In genomic region chr5:179793470-179794139, GRCh38 we compare ENCODE assay signal across 9 cellular contexts. TPM values are rescaled to one million over a fixed set of nuclear protein-coding genes. Genes with fewer than 3 reads are reported as not detected.
DNase-seq lines count a peak whose midpoint lies in the region; FAIRE-seq and TF ChIP-seq lines count a peak whose summit lies in the region.
"Had no signal": no experiment of that assay in that cellular context is flagged by ENCODE, and none has a peak within 500 bp of the region (broad histone marks: within the 10 kb centered on the region; RNA-seq: fewer than 3 reads in every experiment).

Gene LTC4S, plus strand, starts transcription at chr5:179793986. Its CDS starts 95 bp downstream, at chr5:179794081.

- peak within 1 kb of the TSS; percentile 61 for H3K4ac ChIP-seq in H1 (replicated peaks; ENCODE audit: insufficient read length, low read depth, low read length)

- peak within 1 kb of the TSS; percentile 11 for H4K8ac ChIP-seq in H1 (ENCODE audit: extremely low read depth, insufficient read depth, low read length)

- H4K20me1 ChIP-seq in H1 (replicated peaks in 1 of 2; ENCODE audit: control insufficient read depth in 1 of 2, insufficient read depth in 2 of 2, low read length in 2 of 2): peaks cover 4 to 9% of the 10 kb centered on the region in 2 experiments

- 0 out of 3 replicates have a peak, but pooled peaks of 1 of the 2 experiments have one; percentile 24 for TF ChIP-seq POLR2A in H1 (IDR thresholded peaks at IDR 0.05; ENCODE audit: control extremely low read depth in 1 of 2, low read depth in 2 of 2, low read length in 2 of 2)

- no peak for FAIRE-seq in H1 (lab: Jason Lieb, UNC)
- FAIRE-seq: A549 had no signal

- no peak for TF ChIP-seq CTCF in H1 (IDR thresholded peaks at IDR 0.05; ENCODE audit: control extremely low read depth in 1 of 3, insufficient read depth in 1 of 3, low read depth in 1 of 3, low read length in 3 of 3)

- peaks cover 0 to 13% (median 9%) of the 10 kb centered on the region in 4 experiments; a peak in 5 of 7 replicates for H3K4me1 ChIP-seq in H1 (replicated peaks in 1 of 4; ENCODE audit: control insufficient read depth in 3 of 4, insufficient read depth in 4 of 4, low read length in 3 of 4)

- no peak within 1 kb of the TSS for H3K27ac ChIP-seq in H1 (ENCODE audit: low read depth, low read length)

- no peak within 1 kb of the TSS for H3K23ac ChIP-seq in H1 (ENCODE audit: insufficient read length)

- H2BK120ac ChIP-seq in H1 (replicated peaks; ENCODE audit: low read depth, low read length): no peak within 1 kb of the TSS

- H2BK5ac ChIP-seq in H1 (ENCODE audit: low read depth, low read length): peak within 1 kb of the TSS; percentile 46; the same call in 1 of the 2 replicates

- H4K91ac ChIP-seq in H1 (replicated peaks; ENCODE audit: insufficient read length, low read length): peak within 1 kb of the TSS; percentile 65

- H3K18ac ChIP-seq in H1 (ENCODE audit: extremely low read depth, low read length): peak within 1 kb of the TSS; percentile 19; the same call in 1 of the 2 replicates

- peak; percentile 17 for DNase-seq in NK-92 treated with Interleukin-12 subunit alpha and Interleukin-12 subunit beta, amount 100 ng/mL, for 24 hours (lab: John Stamatoyannopoulos, UW)
- no peak for DNase-seq in NK-92 (lab: John Stamatoyannopoulos, UW; ENCODE audit: unreplicated experiment)
- peak; percentile 48 for DNase-seq in activated CD4-positive, alpha-beta T cell treated with anti-CD3 and anti-CD28 coated beads for 48 hours
- no peak for DNase-seq in H1 (ENCODE audit: low read depth in 1 of 2, low spot score in 2 of 2)
- DNase-seq in mucosa of gallbladder (ENCODE audit: low spot score): peak; percentile 83
- DNase-seq in NCI-H524 (lab: John Stamatoyannopoulos, UW): no peak
- no peak for DNase-seq in NCI-H1105 (lab: John Stamatoyannopoulos, UW)
- no peak for DNase-seq in stimulated activated CD4-positive, alpha-beta T cell treated with anti-CD3 and anti-CD28 coated beads, Interleukin-12 subunit alpha, Interleukin-12 subunit beta, amount 100 ng/mL, for 4 hours

- TF ChIP-seq RAD21 in H1 (IDR thresholded peaks at IDR 0.05 in 1 of 2, conservative IDR thresholded peaks at IDR 0.05 in 1 of 2; ENCODE audit: low read depth in 2 of 2, low read length in 2 of 2): no peak

- H3K14ac ChIP-seq in H1 (ENCODE audit: insufficient read length): no peak within 1 kb of the TSS

- WGBS in H1 (ENCODE audit: extremely low coverage in 1 of 2, insufficient coverage in 1 of 2, insufficient read length in 1 of 2, insufficient replicate concordance in 2 of 2, low coverage in 1 of 2, low lambda C conversion rate in 2 of 2, missing lambda C conversion rate in 1 of 2), 2 experiments: 85% methylated on average over 18 of the region's 19 CpGs; no CpG with 5 or more reads in 1 of the 2 experiments

- peak within 1 kb of the TSS; percentile 55; the same call in 1 of the 2 replicates for H2BK12ac ChIP-seq in H1 (ENCODE audit: low read depth, low read length)

- H3K4me3 ChIP-seq in H1 (ENCODE audit: extremely low read depth in 1 of 4, insufficient read depth in 2 of 4, low read depth in 3 of 4, low read length in 4 of 4): peak within 1 kb of the TSS in 1 of 4 experiments; percentile 88; a peak in 1 of 8 replicates

- no peak within 1 kb of the TSS for H3K9ac ChIP-seq in H1 (replicated peaks in 1 of 4; ENCODE audit: extremely low read depth in 1 of 4, low read depth in 3 of 4, low read length in 3 of 4)

- no peak within 1 kb of the TSS for H4K5ac ChIP-seq in H1 (ENCODE audit: insufficient read length, low read depth, low read length)

- H3K36me3 ChIP-seq in H1 (ENCODE audit: control insufficient read depth in 2 of 4, insufficient read depth in 4 of 4, low read length in 3 of 4): peaks cover 6 to 13% (median 13%) of the 10 kb centered on the region in 4 experiments; a peak in 7 of 8 replicates

- no peaks in the 10 kb centered on the region for H3K79me2 ChIP-seq in H1 (ENCODE audit: control insufficient read depth in 1 of 2, insufficient read depth in 2 of 2, low read length in 2 of 2)

- peak within 1 kb of the TSS; percentile 32; the same call in 1 of the 2 replicates for H2BK20ac ChIP-seq in H1 (ENCODE audit: low read length)

- peaks cover 7% of the 10 kb centered on the region for H3K23me2 ChIP-seq in H1 (ENCODE audit: low read depth, low read length)

- no peak within 1 kb of the TSS for H2AFZ ChIP-seq in H1 (ENCODE audit: low read length)

- H3K56ac ChIP-seq in H1 (replicated peaks; ENCODE audit: insufficient read length, low read depth, low read length): no peak within 1 kb of the TSS

- H2AK5ac ChIP-seq in H1 (ENCODE audit: low read depth, low read length): peak within 1 kb of the TSS; percentile 28; the same call in 1 of the 2 replicates

- H2BK15ac ChIP-seq in H1 (ENCODE audit: low read length): peak within 1 kb of the TSS; percentile 89; the same call in 1 of the 2 replicates

- H3K9me3 ChIP-seq in H1 (ENCODE audit: insufficient read depth in 2 of 2, low read depth in 1 of 2, low read length in 1 of 2): no peaks in the 10 kb centered on the region
- H3K9me3 ChIP-seq: A549 had no signal

- H3K27me3 ChIP-seq in H1 (replicated peaks in 1 of 4; ENCODE audit: control insufficient read depth in 3 of 4, extremely low read depth in 1 of 4, insufficient read depth in 3 of 4, low read length in 3 of 4): peaks cover 0 to 2% (median 0%) of the 10 kb centered on the region in 4 experiments; a peak in 1 of 7 replicates

- POLR2A ChIA-PET in H1 (lab: Charles Lee; ENCODE audit: partially characterized antibody): interaction anchor here (0.8 to 16.9 kb wide), 4 partner anchors 10 to 23 kb away, joined by 4 to 207 read pairs (median 24); partner anchors contain the start of genes MGAT4B and SQSTM1

- H3K79me1 ChIP-seq in H1 (ENCODE audit: low read depth, low read length): no peaks in the 10 kb centered on the region

- no peak for TF ChIP-seq EP300 in H1 (IDR thresholded peaks at IDR 0.05; ENCODE audit: borderline replicate concordance in 1 of 2, low read depth in 2 of 2, low read length in 2 of 2)

- peak within 1 kb of the TSS in 1 of 2 experiments; percentile 60; a peak in 2 of 4 replicates for H3K4me2 ChIP-seq in H1 (ENCODE audit: insufficient read depth in 1 of 2, low read depth in 2 of 2, low read length in 2 of 2)

- CTCF ChIA-PET in H1 (lab: Charles Lee; ENCODE audit: partially characterized antibody): interaction anchor here (1.0 to 3.3 kb wide), 6 partner anchors 16 to 58 kb away, joined by 3 to 23 read pairs (median 6); no protein-coding TSS in a partner anchor

TF ChIP-seq in H1, 55 proteins besides CTCF, POLR2A, EP300 and RAD21:
- TF ChIP-seq CEBPB (IDR thresholded peaks at IDR 0.05; ENCODE audit: low read depth, low read length) (no peak), SRF (IDR thresholded peaks at IDR 0.05; ENCODE audit: low read depth, low read length) (no peak), RFX5 (IDR thresholded peaks at IDR 0.05; ENCODE audit: borderline replicate concordance, low read depth, low read length) (no peak), GABPA (IDR thresholded peaks at IDR 0.05; ENCODE audit: borderline replicate concordance, insufficient read depth, low read length) (no peak), SAP30 (IDR thresholded peaks at IDR 0.05; ENCODE audit: insufficient read depth, insufficient replicate concordance, low read length) (no peak), ZNF274 (IDR thresholded peaks at IDR 0.05; ENCODE audit: borderline replicate concordance, extremely low read depth, low read length) (no peak), CTBP2 (IDR thresholded peaks at IDR 0.05; ENCODE audit: borderline replicate concordance, insufficient read depth, insufficient read length, low read length) (no peak), SP2 (IDR thresholded peaks at IDR 0.05; ENCODE audit: low read length) (no peak), SP1 (IDR thresholded peaks at IDR 0.05; ENCODE audit: low read depth, low read length) (no peak), SIX5 (IDR thresholded peaks at IDR 0.05; ENCODE audit: low read depth, low read length) (no peak), KDM5A (IDR thresholded peaks at IDR 0.05; ENCODE audit: low read length) (no peak), PHF8 (conservative IDR thresholded peaks at IDR 0.05; ENCODE audit: low read depth, low read length) (no peak), CREB1 (IDR thresholded peaks at IDR 0.05) (no peak), NANOG (IDR thresholded peaks at IDR 0.05; ENCODE audit: insufficient read depth, low read depth, low read length, poor library complexity, severe bottlenecking) (no peak), EGR1 (IDR thresholded peaks at IDR 0.05; ENCODE audit: borderline replicate concordance, low read depth, low read length) (no peak), TAF1 (IDR thresholded peaks at IDR 0.05; ENCODE audit: low read depth, low read length) (no peak), CHD1 (IDR thresholded peaks at IDR 0.05; ENCODE audit: low read depth, low read length) (no peak)
- TF ChIP-seq, protein P1, sequence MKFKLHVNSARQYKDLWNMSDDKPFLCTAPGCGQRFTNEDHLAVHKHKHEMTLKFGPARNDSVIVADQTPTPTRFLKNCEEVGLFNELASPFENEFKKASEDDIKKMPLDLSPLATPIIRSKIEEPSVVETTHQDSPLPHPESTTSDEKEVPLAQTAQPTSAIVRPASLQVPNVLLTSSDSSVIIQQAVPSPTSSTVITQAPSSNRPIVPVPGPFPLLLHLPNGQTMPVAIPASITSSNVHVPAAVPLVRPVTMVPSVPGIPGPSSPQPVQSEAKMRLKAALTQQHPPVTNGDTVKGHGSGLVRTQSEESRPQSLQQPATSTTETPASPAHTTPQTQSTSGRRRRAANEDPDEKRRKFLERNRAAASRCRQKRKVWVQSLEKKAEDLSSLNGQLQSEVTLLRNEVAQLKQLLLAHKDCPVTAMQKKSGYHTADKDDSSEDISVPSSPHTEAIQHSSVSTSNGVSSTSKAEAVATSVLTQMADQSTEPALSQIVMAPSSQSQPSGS (IDR thresholded peaks at IDR 0.05; ENCODE audit: low read length): no peak

RNA-seq across cellular contexts. Expression of gene LTC4S, which starts in this region (rescaled TPM):
- total RNA-seq in H1 (2021; fragmentation: NEBNext Ultra II Directional; extraction: Animal tissue kit (Norgen Biotek cat#: 25700)): 1.1 and 2.2 TPM in 2 replicates
- polyA plus RNA-seq in H1 (2011; rRNA removed): 3.7 and 3.8 TPM in 2 replicates
- polyA plus RNA-seq in H1 (2011; cell fraction: cytosol; rRNA removed): 0.93 TPM
- polyA plus RNA-seq in H1 (2011; cell fraction: nucleus; rRNA removed): 5.8 TPM
- polyA plus RNA-seq in H1 (2012, experiment 1 of 2): 0.95 to 2.8 TPM (median 1.9 TPM) in 4 replicates
- polyA plus RNA-seq in H1 (2012, experiment 2 of 2): 0.91 TPM
- 2.6 TPM for polyA plus RNA-seq in H1 (2013, experiment 1 of 2)
- 2.4 TPM for polyA plus RNA-seq in H1 (2013, experiment 2 of 2)
- polyA minus RNA-seq in H1 (2011; rRNA and poly(A)+ RNA removed): not detected in 2 replicates
- polyA minus RNA-seq in H1 (2011; cell fraction: cytosol; rRNA and poly(A)+ RNA removed): not detected
- 2.3 TPM for polyA minus RNA-seq in H1 (2011; cell fraction: nucleus; rRNA and poly(A)+ RNA removed)
- 26.0 TPM for total RNA-seq in mucosa of gallbladder
- polyA plus RNA-seq: A549 had no signal

Comparison
In these comparisons a context has a peak if more than half of its experiments do, and no peak if none do; other contexts are left out.
1. DNase-seq: peak in NK-92 treated with Interleukin-12 subunit alpha and Interleukin-12 subunit beta, amount 100 ng/mL, for 24 hours (single experiment), activated CD4-positive, alpha-beta T cell treated with anti-CD3 and anti-CD28 coated beads for 48 hours (single experiment) and mucosa of gallbladder (single experiment); none in NK-92 (single experiment), H1 (0 of 2), NCI-H524 (0 of 2), NCI-H1105 (single experiment) and stimulated activated CD4-positive, alpha-beta T cell treated with anti-CD3 and anti-CD28 coated beads, Interleukin-12 subunit alpha, Interleukin-12 subunit beta, amount 100 ng/mL, for 4 hours (single experiment).